In genomic region chr19:954672-955494, GRCh38 we compare ENCODE assay signal across 16 cellular contexts. TPM values are rescaled to one million over a fixed set of nuclear protein-coding genes. Genes with fewer than 3 reads are reported as not detected.
DNase-seq lines count a peak whose midpoint lies in the region; ATAC-seq and FAIRE-seq lines count a peak whose summit lies in the region.
"Had no signal": no experiment of that assay in that cellular context is flagged by ENCODE, and none has a peak within 500 bp of the region (broad histone marks: within the 10 kb centered on the region; RNA-seq: fewer than 3 reads in every experiment).

No MANE protein-coding gene starts in this region.

- H3K27me3 Mint-ChIP-seq in IgD-negative memory B cell = no peaks in the 10 kb centered on the region
- H3K27me3 Mint-ChIP-seq: activated CD4-positive, alpha-beta memory T cell treated with anti-CD3 and anti-CD28 coated beads, Interleukin-2, amount 10 ng/mL, durations not matched to agents 7 days and 5 days; activated naive CD8-positive, alpha-beta T cell treated with anti-CD3 and anti-CD28 coated beads, Interleukin-2, amount 50 U/mL, for 24 hours had no signal

- peak overlapping the region; percentile 46 to 96 (median 92) for H3K27ac Mint-ChIP-seq in IgD-negative memory B cell
- H3K27ac Mint-ChIP-seq: activated CD4-positive, alpha-beta memory T cell treated with anti-CD3 and anti-CD28 coated beads, Interleukin-2, amount 10 ng/mL, durations not matched to agents 7 days and 5 days; activated naive CD8-positive, alpha-beta T cell treated with anti-CD3 and anti-CD28 coated beads, Interleukin-2, amount 50 U/mL, for 24 hours had no signal

- no peaks in the 10 kb centered on the region for H3K9me3 ChIP-seq in BLaER1 treated with 17β-estradiol and CSF1 and Interleukin-3, amounts not matched to agents 10 nM and 100 nM (replicated peaks in 1 of 11)

- H3K4me1 ChIP-seq in BLaER1 treated with 17β-estradiol and CSF1 and Interleukin-3, amounts not matched to agents 10 nM and 100 nM = peaks cover 72 to 92% (median 84%) of the 10 kb centered on the region in 10 experiments

- H3K9ac ChIP-seq in BLaER1 treated with 17β-estradiol and CSF1 and Interleukin-3, amounts not matched to agents 10 nM and 100 nM = peak overlapping the region; percentile 79 to 94 (median 86); a peak in 21 of 22 replicates

- peak overlapping the region; percentile 98 to 100 (median 100) for H3K4me2 ChIP-seq in BLaER1 treated with 17β-estradiol and CSF1 and Interleukin-3, amounts not matched to agents 10 nM and 100 nM

- peaks cover 10 to 33% (median 18%) of the 10 kb centered on the region in 3 donors for H3K4me1 Mint-ChIP-seq in IgD-negative memory B cell

- no peaks in the 10 kb centered on the region for H3K27me3 ChIP-seq in BLaER1 treated with 17β-estradiol and CSF1 and Interleukin-3, amounts not matched to agents 10 nM and 100 nM

- H3K9me3 Mint-ChIP-seq in IgD-negative memory B cell = no peaks in the 10 kb centered on the region
- H3K9me3 Mint-ChIP-seq: activated CD4-positive, alpha-beta memory T cell treated with anti-CD3 and anti-CD28 coated beads, Interleukin-2, amount 10 ng/mL, durations not matched to agents 7 days and 5 days; activated naive CD8-positive, alpha-beta T cell treated with anti-CD3 and anti-CD28 coated beads, Interleukin-2, amount 50 U/mL, for 24 hours had no signal

- H3K36me3 ChIP-seq in BLaER1 treated with 17β-estradiol and CSF1 and Interleukin-3, amounts not matched to agents 10 nM and 100 nM = peaks cover 9 to 36% (median 12%) of the 10 kb centered on the region in 11 experiments; a peak in 20 of 22 replicates

- DNase-seq in GM19239 (ENCODE audit: insufficient read length, low spot score) (peak; percentile 89), iPS-NIHi11 (ENCODE audit: low spot score) (peak; percentile 57), islet precursor cell (no peak), foreskin melanocyte (no peak), amygdala (lab: John Stamatoyannopoulos, UW) (no peak)
- DNase-seq: activated CD4-positive, alpha-beta memory T cell treated with anti-CD3 and anti-CD28 coated beads, Interleukin-2, amount 10 ng/mL, durations not matched to agents 7 days and 5 days; activated naive CD8-positive, alpha-beta T cell treated with anti-CD3 and anti-CD28 coated beads, Interleukin-2, amount 50 U/mL, for 24 hours; GF-D8; MM.1S; NCI-H524; stimulated activated CD4-positive, alpha-beta T cell treated with anti-CD3 and anti-CD28 coated beads, Interleukin-2, amount 100 ng/mL, for 48 hours had no signal

- no peak for ATAC-seq in GM21717 (IDR thresholded peaks at IDR 0.05; ENCODE audit: unreplicated experiment)
- ATAC-seq: activated naive CD8-positive, alpha-beta T cell treated with anti-CD3 and anti-CD28 coated beads, Interleukin-2, amount 50 U/mL, for 24 hours had no signal

- peak overlapping the region in 8 of 10 experiments; percentile 11 to 71 (median 48); a peak in 12 of 20 replicates for H3K4me3 ChIP-seq in BLaER1 treated with 17β-estradiol and CSF1 and Interleukin-3, amounts not matched to agents 10 nM and 100 nM

- H4K20me1 ChIP-seq in BLaER1 treated with 17β-estradiol and CSF1 and Interleukin-3, amounts not matched to agents 10 nM and 100 nM = peaks cover 0 to 69% (median 28%) of the 10 kb centered on the region in 11 experiments; a peak in 14 of 22 replicates

- FAIRE-seq in GM19239 (lab: Jason Lieb, UNC) = peak; percentile 92
- FAIRE-seq: endothelial cell of umbilical vein, islet of Langerhans had no signal

- H3K36me3 Mint-ChIP-seq in IgD-negative memory B cell = peaks cover 2% of the 10 kb centered on the region

- H3K27ac ChIP-seq in BLaER1 treated with 17β-estradiol and CSF1 and Interleukin-3, amounts not matched to agents 10 nM and 100 nM = peak overlapping the region; percentile 54 to 95 (median 91); a peak in 21 of 22 replicates

- H3K4me3 Mint-ChIP-seq in IgD-negative memory B cell = peak overlapping the region; percentile 57 to 89 (median 65)
- H3K4me3 Mint-ChIP-seq: activated CD4-positive, alpha-beta memory T cell treated with anti-CD3 and anti-CD28 coated beads, Interleukin-2, amount 10 ng/mL, durations not matched to agents 7 days and 5 days; activated naive CD8-positive, alpha-beta T cell treated with anti-CD3 and anti-CD28 coated beads, Interleukin-2, amount 50 U/mL, for 24 hours had no signal

RNA-seq across cellular contexts. Expression of gene ARID3A, which starts 29.0 kb away (rescaled TPM):
- polyA plus RNA-seq in IgD-negative memory B cell = 4.2 TPM

RNA-seq across cellular contexts. Expression of gene WDR18, which starts 29.3 kb away (rescaled TPM):
- 53.4 TPM for polyA plus RNA-seq in IgD-negative memory B cell

RNA-seq across cellular contexts. Expression of gene KISS1R, which starts 37.8 kb away (rescaled TPM):
- 3.9 TPM for polyA plus RNA-seq in IgD-negative memory B cell
- polyA plus RNA-seq: endothelial cell of umbilical vein had no signal

RNA-seq across cellular contexts. Expression of gene R3HDM4, which starts 41.9 kb away (rescaled TPM):
- 322 TPM for polyA plus RNA-seq in IgD-negative memory B cell

RNA-seq across cellular contexts. Expression of gene GRIN3B, which starts 45.3 kb away (rescaled TPM):
- polyA plus RNA-seq in IgD-negative memory B cell = not detected

Comparison
In these comparisons a context has a peak if more than half of its experiments do, and no peak if none do; other contexts are left out.
1. DNase-seq: peak in GM19239 (single experiment) and iPS-NIHi11 (single experiment); none in islet precursor cell (single experiment), foreskin melanocyte (single experiment) and amygdala (0 of 56).